Comparison of ENCODE assay signal across 24 cellular contexts in genomic region chr3:24780992-24781391, GRCh38.
DNase-seq lines count a peak whose midpoint lies in the region; ATAC-seq, FAIRE-seq and TF ChIP-seq lines count a peak whose summit lies in the region.
"Had no signal": no experiment of that assay in that cellular context is flagged by ENCODE, and none has a peak within 500 bp of the region (broad histone marks: within the 10 kb centered on the region; RNA-seq: fewer than 3 reads in every experiment).

No MANE protein-coding gene starts in this region.

- no peaks in the 10 kb centered on the region for H3K27me3 ChIP-seq in IMR-90 (ENCODE audit: control insufficient read depth, insufficient read depth, low read length)
- no peaks in the 10 kb centered on the region for H3K27me3 ChIP-seq in K562 (ENCODE audit: control insufficient read depth in 2 of 2, insufficient read depth in 2 of 2, low read length in 2 of 2)
- H3K27me3 ChIP-seq in foreskin keratinocyte = no peaks in the 10 kb centered on the region
- H3K27me3 ChIP-seq: BLaER1 treated with 17β-estradiol and CSF1 and Interleukin-3, amounts not matched to agents 10 nM and 100 nM had no signal

- H3K14ac ChIP-seq in IMR-90 (replicated peaks; ENCODE audit: low read depth, low read length) = no peak overlapping the region

- POLR2A ChIA-PET in A549 (lab: Yijun Ruan, JAX) (no interaction called here), IMR-90 (lab: Charles Lee; ENCODE audit: unreplicated experiment) (no interaction called here), K562 (lab: Yijun Ruan, JAX) (no interaction called here)

- H3K4me1 ChIP-seq in A549 (no peaks in the 10 kb centered on the region), IMR-90 (ENCODE audit: control insufficient read depth, insufficient read depth, low read length) (no peaks in the 10 kb centered on the region), K562 (replicated peaks in 1 of 2; ENCODE audit: control insufficient read depth in 2 of 2, insufficient read depth in 2 of 2, low read length in 2 of 2) (no peaks in the 10 kb centered on the region), foreskin keratinocyte (no peaks in the 10 kb centered on the region)
- H3K4me1 ChIP-seq: BLaER1 treated with 17β-estradiol and CSF1 and Interleukin-3, amounts not matched to agents 10 nM and 100 nM had no signal

- no peak overlapping the region for H2BK120ac ChIP-seq in IMR-90 (ENCODE audit: low read depth, low read length)

- TF ChIP-seq RAD21 in A549 (conservative IDR thresholded peaks at IDR 0.05 in 1 of 2, IDR thresholded peaks at IDR 0.05 in 1 of 2) = no peak
- no peak for TF ChIP-seq RAD21 in IMR-90 (IDR thresholded peaks at IDR 0.05; ENCODE audit: low read length)
- no peak for TF ChIP-seq RAD21 in K562 (CRISPR knock-in tag; conservative IDR thresholded peaks at IDR 0.05 in 1 of 2, IDR thresholded peaks at IDR 0.05 in 1 of 2)

- H4K8ac ChIP-seq in IMR-90 (ENCODE audit: low read depth in 2 of 2, low read length in 2 of 2) = no peak overlapping the region

- H3K4me1 Mint-ChIP-seq in CD14-positive monocyte = no peaks in the 10 kb centered on the region
- H3K4me1 Mint-ChIP-seq: B cell; CD4-positive, alpha-beta memory T cell; CD4-positive, CD25-positive, alpha-beta regulatory T cell; CD8-positive, alpha-beta memory T cell had no signal

- BruUV-seq in IMR-90 (replicated peaks; lab: Mats Ljungman, UMichigan) (no TSS peak), K562 (replicated peaks; lab: Mats Ljungman, UMichigan) (no TSS peak)

- no peaks in the 10 kb centered on the region for H3K79me2 ChIP-seq in K562 (ENCODE audit: control insufficient read depth, insufficient read depth, low read length)

- no peaks in the 10 kb centered on the region for H3K79me1 ChIP-seq in IMR-90 (ENCODE audit: low read depth in 1 of 2, low read length in 2 of 2)

- intact Hi-C loops in IMR-90 (cut with micrococcal nuclease) = no loop called here
- intact Hi-C loops in K562 (cut with micrococcal nuclease) = no loop called here
- intact Hi-C loops in CD14-positive monocyte (cut with micrococcal nuclease) = no loop called here

- no peak overlapping the region for H3K27ac ChIP-seq in A549
- no peak overlapping the region for H3K27ac ChIP-seq in IMR-90 (ENCODE audit: insufficient read depth, low read length)
- H3K27ac ChIP-seq in K562 (ENCODE audit: extremely low read depth, low read depth, low read length) = no peak overlapping the region
- no peak overlapping the region for H3K27ac ChIP-seq in foreskin keratinocyte
- H3K27ac ChIP-seq: BLaER1 treated with 17β-estradiol and CSF1 and Interleukin-3, amounts not matched to agents 10 nM and 100 nM; C4-2B had no signal

- H3K4me3 Mint-ChIP-seq in CD14-positive monocyte = no peak overlapping the region
- H3K4me3 Mint-ChIP-seq: B cell; CD4-positive, alpha-beta memory T cell; CD4-positive, CD25-positive, alpha-beta regulatory T cell; CD8-positive, alpha-beta memory T cell had no signal

- peaks cover 25% of the 10 kb centered on the region; the same call in 2 of the 3 replicates for H3K9me3 ChIP-seq in A549
- 0 out of 2 replicates have a peak, but pooled peaks cover 3% of the 10 kb centered on the region for H3K9me3 ChIP-seq in IMR-90 (ENCODE audit: control insufficient read depth, insufficient read depth, low read length)
- H3K9me3 ChIP-seq in K562 (replicated peaks; ENCODE audit: control insufficient read depth, insufficient read depth, low read depth, low read length) = no peaks in the 10 kb centered on the region

- H3K36me3 Mint-ChIP-seq in CD14-positive monocyte = no peaks in the 10 kb centered on the region
- H3K36me3 Mint-ChIP-seq: CD4-positive, alpha-beta memory T cell; CD4-positive, CD25-positive, alpha-beta regulatory T cell; CD8-positive, alpha-beta memory T cell had no signal

- no peak overlapping the region for H3K4ac ChIP-seq in IMR-90 (ENCODE audit: low read depth, low read length)

- H4K20me1 ChIP-seq in IMR-90 (ENCODE audit: insufficient read depth, low read length) (no peaks in the 10 kb centered on the region), K562 (replicated peaks; ENCODE audit: control insufficient read depth, insufficient read depth, low read length) (no peaks in the 10 kb centered on the region)
- H4K20me1 ChIP-seq: BLaER1 treated with 17β-estradiol and CSF1 and Interleukin-3, amounts not matched to agents 10 nM and 100 nM had no signal

- CTCF ChIA-PET in A549 (lab: Yijun Ruan, JAX) (no interaction called here), IMR-90 (lab: Yijun Ruan, JAX) (no interaction called here), K562 (lab: Yijun Ruan, JAX; ENCODE audit: low intra/inter-chr PET ratio) (no interaction called here)

- no peak overlapping the region for H2BK15ac ChIP-seq in IMR-90 (ENCODE audit: low read depth, low read length)

- no peak for TF ChIP-seq EP300 in A549 (IDR thresholded peaks at IDR 0.05)
- no peak for TF ChIP-seq EP300 in K562 (IDR thresholded peaks at IDR 0.05; ENCODE audit: low read length)

- no peak overlapping the region for H2AFZ ChIP-seq in IMR-90 (replicated peaks; ENCODE audit: low read length, poor library complexity)
- no peak overlapping the region for H2AFZ ChIP-seq in K562 (ENCODE audit: low read depth, low read length)

- H3K4me3 ChIP-seq in A549 (no peak overlapping the region), IMR-90 (ENCODE audit: insufficient read depth, low read depth, low read length) (no peak overlapping the region), K562 (no peak overlapping the region)
- H3K4me3 ChIP-seq: BLaER1 treated with 17β-estradiol and CSF1 and Interleukin-3, amounts not matched to agents 10 nM and 100 nM; GM12878 had no signal

- H2BK20ac ChIP-seq in IMR-90 (ENCODE audit: low read depth, low read length) = no peak overlapping the region

- H2AK5ac ChIP-seq in IMR-90 (ENCODE audit: low read depth, low read length) = no peak overlapping the region

- H3K18ac ChIP-seq in IMR-90 (ENCODE audit: low read depth, low read length) = no peak overlapping the region

- no peak overlapping the region for H4K91ac ChIP-seq in IMR-90 (ENCODE audit: insufficient read depth, low read depth, low read length)

- H3K27me3 Mint-ChIP-seq in CD14-positive monocyte (ENCODE audit: low read depth in 3 of 3) = no peaks in the 10 kb centered on the region
- H3K27me3 Mint-ChIP-seq: B cell; CD4-positive, alpha-beta memory T cell; CD4-positive, CD25-positive, alpha-beta regulatory T cell; CD8-positive, alpha-beta memory T cell had no signal

- no peaks in the 10 kb centered on the region for H3K9me1 ChIP-seq in IMR-90 (ENCODE audit: insufficient read depth, low read length)
- no peaks in the 10 kb centered on the region for H3K9me1 ChIP-seq in K562 (ENCODE audit: control insufficient read depth, insufficient read depth, low read length)

- no peak for DNase-seq in A549 (ENCODE audit: low read depth in 1 of 2, low spot score in 1 of 2)
- no peak for DNase-seq in IMR-90
- DNase-seq in K562 (ENCODE audit: extremely low read depth in 1 of 4, low spot score in 3 of 4) = no peak
- DNase-seq in foreskin keratinocyte = no peak
- no peak for DNase-seq in CD14-positive monocyte (ENCODE audit: low spot score)
- DNase-seq: 8988T; AML-193; CD4-positive, alpha-beta memory T cell; CD4-positive, CD25-positive, alpha-beta regulatory T cell; CD8-positive, alpha-beta memory T cell; COR-L47; DMS 273 treated with DMSO at 0.1 percent for 48 hours; DMS153; DMS53; DMS79; DND-41; EL; GDM1 had no signal

- no peak overlapping the region for H3K4me2 ChIP-seq in A549
- H3K4me2 ChIP-seq in IMR-90 (ENCODE audit: low read depth, low read length) = no peak overlapping the region
- H3K4me2 ChIP-seq in K562 (ENCODE audit: insufficient read depth, low read length) = no peak overlapping the region
- H3K4me2 ChIP-seq: BLaER1 treated with 17β-estradiol and CSF1 and Interleukin-3, amounts not matched to agents 10 nM and 100 nM had no signal

- no peak overlapping the region for H4K5ac ChIP-seq in IMR-90 (ENCODE audit: low read depth, low read length)

- H2BK5ac ChIP-seq in IMR-90 (ENCODE audit: low read depth, low read length, poor library complexity, severe bottlenecking) = no peak overlapping the region

- H3K23ac ChIP-seq in IMR-90 (ENCODE audit: low read depth, low read length) = no peak overlapping the region

- no peak overlapping the region for H3K56ac ChIP-seq in IMR-90 (ENCODE audit: extremely low read depth, insufficient read depth, low read length)

- TF ChIP-seq CTCF in A549 (IDR thresholded peaks at IDR 0.05) (no peak), IMR-90 (conservative IDR thresholded peaks at IDR 0.05; ENCODE audit: low read depth, low read length) (no peak), K562 (IDR thresholded peaks at IDR 0.05 in 2 of 3, conservative IDR thresholded peaks at IDR 0.05 in 1 of 3; ENCODE audit: insufficient read depth in 2 of 3, low read depth in 1 of 3, low read length in 3 of 3) (no peak), foreskin keratinocyte (conservative IDR thresholded peaks at IDR 0.05) (no peak), CD14-positive monocyte (IDR thresholded peaks at IDR 0.05) (no peak)

- ATAC-seq in A549 (no peak), IMR-90 (ENCODE audit: low read depth) (no peak), K562 (no peak), foreskin keratinocyte (no peak)
- ATAC-seq: GM12878 had no signal

- H3K36me3 ChIP-seq in IMR-90 (ENCODE audit: control insufficient read depth, insufficient read depth, low read length) (no peaks in the 10 kb centered on the region), K562 (ENCODE audit: control insufficient read depth, insufficient read depth, low read length) (no peaks in the 10 kb centered on the region)
- H3K36me3 ChIP-seq: BLaER1 treated with 17β-estradiol and CSF1 and Interleukin-3, amounts not matched to agents 10 nM and 100 nM had no signal

- TF ChIP-seq POLR2A in A549 (IDR thresholded peaks at IDR 0.05; ENCODE audit: low read length) (no peak), IMR-90 (IDR thresholded peaks at IDR 0.05; ENCODE audit: low read depth, low read length) (no peak), K562 (conservative IDR thresholded peaks at IDR 0.05) (no peak)

- H3K9ac ChIP-seq in IMR-90 (ENCODE audit: low read depth, low read length) (no peak overlapping the region), K562 (ENCODE audit: insufficient read depth in 1 of 2, low read depth in 2 of 2, low read length in 2 of 2) (no peak overlapping the region)
- H3K9ac ChIP-seq: BLaER1 treated with 17β-estradiol and CSF1 and Interleukin-3, amounts not matched to agents 10 nM and 100 nM had no signal

- no peak overlapping the region for H2AK9ac ChIP-seq in IMR-90 (replicated peaks; ENCODE audit: low read depth, low read length, poor library complexity)

- in situ Hi-C loops in IMR-90 (cut with MboI; ENCODE audit: low sequenced_read_pairs) = no loop called here
- in situ Hi-C loops in K562 (cut with MboI) = no loop called here

- no peak overlapping the region for H3K27ac Mint-ChIP-seq in CD14-positive monocyte
- H3K27ac Mint-ChIP-seq: B cell; CD4-positive, alpha-beta memory T cell; CD4-positive, CD25-positive, alpha-beta regulatory T cell; CD8-positive, alpha-beta memory T cell had no signal

- no peak for FAIRE-seq in A549 (lab: Jason Lieb, UNC)
- FAIRE-seq in K562 (lab: Jason Lieb, UNC) = no peak
- FAIRE-seq: GM12878, GM12892, GM18507 had no signal

- H3K9me3 Mint-ChIP-seq in CD14-positive monocyte = peaks cover 2 to 12% (median 7%) of the 10 kb centered on the region in 7 donors

- 0% methylated on average over 2 of the region's 2 CpGs for WGBS in A549 (ENCODE audit: missing lambda C conversion rate)
- no CpG with 5 or more reads among the region's 2 CpGs for WGBS in IMR-90 (ENCODE audit: extremely low coverage in 2 of 2, insufficient read length in 1 of 2), 2 experiments
- WGBS in K562 (ENCODE audit: insufficient coverage, low coverage, missing lambda C conversion rate) = 0% methylated on average over 2 of the region's 2 CpGs

- dilution Hi-C loops in IMR-90 (cut with HindIII; ENCODE audit: low sequenced_read_pairs, unreplicated experiment) = no loop called here

Comparison
In these comparisons a context has a peak if more than half of its experiments do, and no peak if none do; other contexts are left out.
1. Of the 35 proteins assayed by ChIP-seq in both K562 and A549: peak only in K562: none; only in A549: none; in both: MAFK; in neither: 34.